9 cellular contexts compared by ENCODE assay signal in genomic region chr4:125750827-125751466, GRCh38.
A peak's percentile ranks its signal among the peaks of the same experiment; 100 is the strongest.
DNase-seq lines count a peak whose midpoint lies in the region; ATAC-seq and TF ChIP-seq lines count a peak whose summit lies in the region.
"Had no signal": no experiment of that assay in that cellular context is flagged by ENCODE, and none has a peak within 500 bp of the region (broad histone marks: within the 10 kb centered on the region; RNA-seq: fewer than 3 reads in every experiment).

No MANE protein-coding gene starts in this region.

- peak; percentile 55 for DNase-seq in GM03348 (ENCODE audit: low spot score)
- no peak for DNase-seq in SK-N-MC (ENCODE audit: low read depth, low spot score)
- no peak for DNase-seq in progenitor cell of endocrine pancreas (ENCODE audit: low spot score, unreplicated experiment)
- no peak for DNase-seq in KBM-7
- DNase-seq in SIG-M5 treated with dmso at 0.1 percent for 504 hours (lab: John Stamatoyannopoulos, UW; ENCODE audit: unreplicated experiment): no peak
- DNase-seq in GM13976 (ENCODE audit: low spot score): no peak
- DNase-seq in GM19238 (ENCODE audit: insufficient read length, low spot score): no peak
- DNase-seq: naive thymus-derived CD8-positive, alpha-beta T cell had no signal

- H3K27me3 Mint-ChIP-seq in progenitor cell of endocrine pancreas: no peaks in the 10 kb centered on the region
- H3K27me3 Mint-ChIP-seq: naive thymus-derived CD8-positive, alpha-beta T cell had no signal

- H3K36me3 Mint-ChIP-seq in progenitor cell of endocrine pancreas (ENCODE audit: insufficient read depth): no peaks in the 10 kb centered on the region
- H3K36me3 Mint-ChIP-seq: naive thymus-derived CD8-positive, alpha-beta T cell had no signal

- no peaks in the 10 kb centered on the region for H3K36me3 ChIP-seq in SK-N-MC (ENCODE audit: insufficient read depth, low read length)
- no peaks in the 10 kb centered on the region for H3K36me3 ChIP-seq in gastroesophageal sphincter

- no peak for TF ChIP-seq POLR2A in gastroesophageal sphincter (IDR thresholded peaks at IDR 0.05)

- 24 to 43% methylated on average over 4 of the region's 6 CpGs for WGBS in gastroesophageal sphincter (ENCODE audit: low coverage in 1 of 2), 2 donors

- no peak for TF ChIP-seq EP300 in gastroesophageal sphincter (IDR thresholded peaks at IDR 0.05)

- peak in 1 of 4 experiments; percentile 40 for TF ChIP-seq CTCF in gastroesophageal sphincter (IDR thresholded peaks at IDR 0.05)
- peak; percentile 38 for TF ChIP-seq CTCF in progenitor cell of endocrine pancreas (IDR thresholded peaks at IDR 0.05; ENCODE audit: unreplicated experiment)
- no peak for TF ChIP-seq CTCF in GM13976 (IDR thresholded peaks at IDR 0.05; ENCODE audit: borderline replicate concordance, control extremely low read depth, extremely low read depth, insufficient read depth, missing control alignments)

- ATAC-seq in gastroesophageal sphincter: peak; percentile 34
- ATAC-seq: naive thymus-derived CD8-positive, alpha-beta T cell had no signal

- H3K9ac ChIP-seq in SK-N-MC (ENCODE audit: insufficient read length): no peak overlapping the region

- peaks cover 2% of the 10 kb centered on the region for H3K4me1 Mint-ChIP-seq in progenitor cell of endocrine pancreas (ENCODE audit: low read depth)
- H3K4me1 Mint-ChIP-seq: naive thymus-derived CD8-positive, alpha-beta T cell had no signal

- in situ Hi-C loops in KBM-7 (cut with MboI; ENCODE audit: low pct_unique_long_range_greater_than_20kb, low sequenced_read_pairs) (no loop called here), GM13976 (cut with MboI; ENCODE audit: low sequenced_read_pairs, unreplicated experiment) (no loop called here)

- H3K27ac ChIP-seq in SK-N-MC: peak overlapping the region; percentile 10; the same call in 1 of the 2 replicates
- H3K27ac ChIP-seq in gastroesophageal sphincter: no peak overlapping the region

- H3K4me3 ChIP-seq in SK-N-MC (no peak overlapping the region), gastroesophageal sphincter (no peak overlapping the region)

- H3K27ac Mint-ChIP-seq in progenitor cell of endocrine pancreas: no peak overlapping the region
- H3K27ac Mint-ChIP-seq: naive thymus-derived CD8-positive, alpha-beta T cell had no signal

- no peaks in the 10 kb centered on the region for H3K4me1 ChIP-seq in gastroesophageal sphincter

- H3K4me3 Mint-ChIP-seq in progenitor cell of endocrine pancreas (ENCODE audit: low read depth): no peak overlapping the region
- H3K4me3 Mint-ChIP-seq: naive thymus-derived CD8-positive, alpha-beta T cell had no signal

- peaks cover 4% of the 10 kb centered on the region for H3K9me3 Mint-ChIP-seq in progenitor cell of endocrine pancreas (ENCODE audit: low read depth)

- no peaks in the 10 kb centered on the region for H3K27me3 ChIP-seq in gastroesophageal sphincter

- no peaks in the 10 kb centered on the region for H3K9me3 ChIP-seq in SK-N-MC (ENCODE audit: low read depth, low read length)
- H3K9me3 ChIP-seq in gastroesophageal sphincter: no peaks in the 10 kb centered on the region
